Comparison of ENCODE assay signal across 1 cellular context in the genomic region with DNA sequence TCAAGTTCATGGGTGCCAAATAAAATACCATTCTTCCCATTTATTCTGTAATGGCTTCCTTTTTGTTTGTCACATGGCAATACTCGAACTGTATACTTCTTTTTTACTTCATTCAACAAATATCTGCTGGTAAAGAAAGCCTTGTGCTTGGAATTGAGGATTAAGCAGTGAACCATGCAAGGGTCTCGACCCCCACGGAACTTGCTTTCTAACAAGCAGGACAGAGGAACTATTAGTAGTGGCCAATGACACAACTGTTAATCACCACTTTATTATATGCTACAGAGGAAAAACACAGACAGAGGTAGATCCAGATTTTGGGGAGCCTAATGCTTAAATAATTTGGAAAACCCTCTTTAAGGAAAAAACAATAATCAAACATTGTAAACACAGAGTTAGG.
TF ChIP-seq lines count a peak whose summit lies in the region.

No MANE protein-coding gene starts in this region.

TF ChIP-seq in WTC11, 78 proteins besides CTCF, POLR2A, EP300 and RAD21 (continued from another document):
- TF ChIP-seq, protein P1, sequence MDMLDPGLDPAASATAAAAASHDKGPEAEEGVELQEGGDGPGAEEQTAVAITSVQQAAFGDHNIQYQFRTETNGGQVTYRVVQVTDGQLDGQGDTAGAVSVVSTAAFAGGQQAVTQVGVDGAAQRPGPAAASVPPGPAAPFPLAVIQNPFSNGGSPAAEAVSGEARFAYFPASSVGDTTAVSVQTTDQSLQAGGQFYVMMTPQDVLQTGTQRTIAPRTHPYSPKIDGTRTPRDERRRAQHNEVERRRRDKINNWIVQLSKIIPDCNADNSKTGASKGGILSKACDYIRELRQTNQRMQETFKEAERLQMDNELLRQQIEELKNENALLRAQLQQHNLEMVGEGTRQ (CRISPR knock-in tag; IDR thresholded peaks at IDR 0.05), result no peak
- TF ChIP-seq SMAD3 (CRISPR knock-in tag; IDR thresholded peaks at IDR 0.05; ENCODE audit: borderline replicate concordance) (no peak), NR2C2 (CRISPR knock-in tag; IDR thresholded peaks at IDR 0.05) (no peak), JUN (CRISPR knock-in tag; IDR thresholded peaks at IDR 0.05) (no peak), CREB1 (CRISPR knock-in tag; IDR thresholded peaks at IDR 0.05) (no peak), ZNF423 (CRISPR knock-in tag; IDR thresholded peaks at IDR 0.05) (no peak)
- TF ChIP-seq, protein P2, sequence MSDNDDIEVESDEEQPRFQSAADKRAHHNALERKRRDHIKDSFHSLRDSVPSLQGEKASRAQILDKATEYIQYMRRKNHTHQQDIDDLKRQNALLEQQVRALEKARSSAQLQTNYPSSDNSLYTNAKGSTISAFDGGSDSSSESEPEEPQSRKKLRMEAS (CRISPR knock-in tag; IDR thresholded peaks at IDR 0.05), result no peak
